ENCODE assay signal across 9 cellular contexts in genomic region chr7:97499204-97499603, GRCh38.
DNase-seq lines count a peak whose midpoint lies in the region; ATAC-seq and TF ChIP-seq lines count a peak whose summit lies in the region.
"Had no signal": no experiment of that assay in that cellular context is flagged by ENCODE, and none has a peak within 500 bp of the region (broad histone marks: within the 10 kb centered on the region; RNA-seq: fewer than 3 reads in every experiment).

No MANE protein-coding gene starts in this region.

- H3K27ac Mint-ChIP-seq in nephron progenitor cell: no peak overlapping the region
- no peak overlapping the region for H3K27ac Mint-ChIP-seq in natural killer cell treated with Interleukin-12 subunit alpha and Interleukin-12 subunit beta and Interleukin-15 and Interleukin-18, amount 100 ng/mL, for 72 hours
- H3K27ac Mint-ChIP-seq: dendritic cell treated with granulocyte-macrophage colony-stimulating factor and Interleukin-4, amounts not matched to agents 40 ng/mL and 50 ng/mL, for 4 days had no signal

- DNase-seq in stimulated activated CD4-positive, alpha-beta T cell treated with anti-CD3 and anti-CD28 coated beads, Interleukin-2, amount 100 ng/mL, for 48 hours: peak; percentile 1 to 3
- DNase-seq in stimulated activated CD4-positive, alpha-beta T cell treated with anti-CD3 and anti-CD28 coated beads, Interleukin-4, amount 100 ng/mL, for 24 hours: no peak
- peak; percentile 45 for DNase-seq in HEK293T (ENCODE audit: extremely low spot score)
- peak; percentile 49 for DNase-seq in NCI-H345 (lab: John Stamatoyannopoulos, UW)
- DNase-seq in cerebellar cortex (ENCODE audit: low spot score): peak; percentile 39
- peak; percentile 23 for DNase-seq in nephron progenitor cell
- DNase-seq in NCI-H187 treated with DMSO at 0.1 percent for 48 hours (lab: John Stamatoyannopoulos, UW): no peak
- no peak for DNase-seq in natural killer cell treated with Interleukin-12 subunit alpha and Interleukin-12 subunit beta and Interleukin-15 and Interleukin-18, amount 100 ng/mL, for 72 hours (ENCODE audit: low spot score)

- no peaks in the 10 kb centered on the region for H3K27me3 Mint-ChIP-seq in nephron progenitor cell (ENCODE audit: low read depth, poor library complexity)
- no peaks in the 10 kb centered on the region for H3K27me3 Mint-ChIP-seq in natural killer cell treated with Interleukin-12 subunit alpha and Interleukin-12 subunit beta and Interleukin-15 and Interleukin-18, amount 100 ng/mL, for 72 hours
- H3K27me3 Mint-ChIP-seq: dendritic cell treated with granulocyte-macrophage colony-stimulating factor and Interleukin-4, amounts not matched to agents 40 ng/mL and 50 ng/mL, for 4 days had no signal

- H3K9me3 Mint-ChIP-seq in nephron progenitor cell: peaks cover 4% of the 10 kb centered on the region
- H3K9me3 Mint-ChIP-seq in natural killer cell treated with Interleukin-12 subunit alpha and Interleukin-12 subunit beta and Interleukin-15 and Interleukin-18, amount 100 ng/mL, for 72 hours: peaks cover 5% of the 10 kb centered on the region
- H3K9me3 Mint-ChIP-seq: dendritic cell treated with granulocyte-macrophage colony-stimulating factor and Interleukin-4, amounts not matched to agents 40 ng/mL and 50 ng/mL, for 4 days had no signal

- CTCF ChIA-PET in HEK293T (lab: Yijun Ruan, JAX): interaction anchor here (0.6 to 1.1 kb wide), 5 partner anchors 42 to 347 kb away, joined by 3 to 5 read pairs (median 3); no protein-coding TSS in a partner anchor

- TF ChIP-seq CTCF in nephron progenitor cell (IDR thresholded peaks at IDR 0.05): peak; percentile 53

- H3K4me3 Mint-ChIP-seq in nephron progenitor cell: no peak overlapping the region
- no peak overlapping the region for H3K4me3 Mint-ChIP-seq in natural killer cell treated with Interleukin-12 subunit alpha and Interleukin-12 subunit beta and Interleukin-15 and Interleukin-18, amount 100 ng/mL, for 72 hours
- H3K4me3 Mint-ChIP-seq: dendritic cell treated with granulocyte-macrophage colony-stimulating factor and Interleukin-4, amounts not matched to agents 40 ng/mL and 50 ng/mL, for 4 days had no signal

- POLR2A ChIA-PET in HEK293T (lab: Yijun Ruan, JAX): no interaction called here

- no peaks in the 10 kb centered on the region for H3K4me1 Mint-ChIP-seq in nephron progenitor cell
- no peaks in the 10 kb centered on the region for H3K4me1 Mint-ChIP-seq in natural killer cell treated with Interleukin-12 subunit alpha and Interleukin-12 subunit beta and Interleukin-15 and Interleukin-18, amount 100 ng/mL, for 72 hours (ENCODE audit: low read depth in 2 of 2)

- no peaks in the 10 kb centered on the region for H3K36me3 Mint-ChIP-seq in nephron progenitor cell (ENCODE audit: low read depth)
- no peaks in the 10 kb centered on the region for H3K36me3 Mint-ChIP-seq in natural killer cell treated with Interleukin-12 subunit alpha and Interleukin-12 subunit beta and Interleukin-15 and Interleukin-18, amount 100 ng/mL, for 72 hours

- no peak for ATAC-seq in natural killer cell treated with Interleukin-12 subunit alpha and Interleukin-12 subunit beta and Interleukin-15 and Interleukin-18, amount 100 ng/mL, for 72 hours

TF ChIP-seq in HEK293T, 16 proteins besides CTCF, POLR2A, EP300 and RAD21:
- TF ChIP-seq CTBP1 (IDR thresholded peaks at IDR 0.05; ENCODE audit: borderline replicate concordance): no peak
- TF ChIP-seq LEF1 (IDR thresholded peaks at IDR 0.05; ENCODE audit: borderline replicate concordance): no peak

Comparison
In these comparisons a context has a peak if more than half of its experiments do, and no peak if none do; other contexts are left out.
1. DNase-seq: peak in stimulated activated CD4-positive, alpha-beta T cell treated with anti-CD3 and anti-CD28 coated beads, Interleukin-2, amount 100 ng/mL, for 48 hours (2 of 2), HEK293T (single experiment), NCI-H345 (single experiment), cerebellar cortex (single experiment) and nephron progenitor cell (single experiment); none in stimulated activated CD4-positive, alpha-beta T cell treated with anti-CD3 and anti-CD28 coated beads, Interleukin-4, amount 100 ng/mL, for 24 hours (single experiment), NCI-H187 treated with DMSO at 0.1 percent for 48 hours (single experiment) and natural killer cell treated with Interleukin-12 subunit alpha and Interleukin-12 subunit beta and Interleukin-15 and Interleukin-18, amount 100 ng/mL, for 72 hours (single experiment).